21 cellular contexts compared by ENCODE assay signal in genomic region chr10:110349826-110350225, GRCh38.
"Had no signal": no experiment of that assay in that cellular context is flagged by ENCODE, and none has a peak within 500 bp of the region (broad histone marks: within the 10 kb centered on the region; RNA-seq: fewer than 3 reads in every experiment).

No MANE protein-coding gene starts in this region.

- H3K9me3 ChIP-seq: gastrocnemius medialis, heart right ventricle, mucosa of descending colon, neutrophil, stomach, tibial artery, upper lobe of right lung, vagina had no signal

- H3K4me3 ChIP-seq: coronary artery, gastrocnemius medialis, heart right ventricle, mucosa of descending colon, stomach, tibial artery, upper lobe of right lung, vagina had no signal

- H3K9me3 Mint-ChIP-seq: naive thymus-derived CD8-positive, alpha-beta T cell had no signal

- H3K36me3 Mint-ChIP-seq: naive thymus-derived CD8-positive, alpha-beta T cell had no signal

- H3K27ac Mint-ChIP-seq: endodermal cell; naive thymus-derived CD8-positive, alpha-beta T cell had no signal

- H3K4me1 ChIP-seq: gastrocnemius medialis, upper lobe of right lung had no signal

- H3K4me3 Mint-ChIP-seq: endodermal cell; naive thymus-derived CD8-positive, alpha-beta T cell had no signal

- DNase-seq: effector CD4-positive, alpha-beta T cell; endodermal cell; gastrocnemius medialis; heart right ventricle; islet precursor cell; mammary epithelial cell; mucosa of descending colon; naive thymus-derived CD8-positive, alpha-beta T cell; posterior cingulate gyrus; small intestine; stimulated activated CD4-positive, alpha-beta T cell treated with anti-CD3 and anti-CD28 coated beads, Interleukin-12 subunit alpha, Interleukin-12 subunit beta, amount 100 ng/mL, for 4 hours; stimulated activated naive CD4-positive, alpha-beta T cell; stomach; tibial artery; upper lobe of right lung had no signal

- H3K27ac ChIP-seq: coronary artery, gastrocnemius medialis, heart right ventricle, neutrophil, stomach, tibial artery, upper lobe of right lung, vagina had no signal

- ATAC-seq: gastrocnemius medialis; heart right ventricle; left lobe of liver; mucosa of descending colon; naive thymus-derived CD8-positive, alpha-beta T cell; sciatic nerve; upper lobe of right lung had no signal

- FAIRE-seq: endothelial cell of umbilical vein, small intestine had no signal

- H3K36me3 ChIP-seq: gastrocnemius medialis, heart right ventricle, neutrophil, stomach, tibial artery, upper lobe of right lung, vagina had no signal

- H3K27me3 ChIP-seq: vagina had no signal
